9 cellular contexts compared by ENCODE assay signal in the genomic region with DNA sequence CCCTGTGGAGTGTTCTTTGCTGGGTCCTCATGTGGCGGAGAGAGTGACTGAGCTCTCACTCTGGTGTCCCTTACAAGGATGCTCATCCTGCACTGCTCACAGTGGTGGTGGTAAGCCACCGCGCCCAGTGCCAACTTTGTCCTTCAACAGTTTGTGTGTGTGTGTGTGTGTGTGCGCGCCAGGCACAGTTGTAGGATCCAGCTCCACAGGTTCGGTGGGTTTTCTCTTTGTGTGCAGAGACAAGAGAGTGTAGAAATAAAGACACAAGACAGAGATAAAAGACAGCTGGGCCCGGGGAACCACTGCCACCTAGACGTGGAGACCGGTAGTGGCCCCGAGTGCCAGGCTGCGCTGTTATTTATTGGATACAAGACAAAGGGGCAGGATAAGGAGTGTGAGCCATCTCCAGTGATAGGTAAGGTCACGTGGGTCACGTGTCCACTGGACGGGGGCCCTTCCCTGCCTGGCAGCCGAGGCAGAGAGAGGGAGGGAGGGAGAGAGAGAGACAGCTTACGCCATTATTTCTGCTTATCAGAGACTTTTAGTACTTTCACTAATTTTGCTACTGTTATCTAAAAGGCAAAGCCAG. TPM values are rescaled to one million over a fixed set of nuclear protein-coding genes. Genes with fewer than 3 reads are reported as not detected.
DNase-seq lines count a peak whose midpoint lies in the region; TF ChIP-seq lines count a peak whose summit lies in the region.
"Not testable (repeated sequence)": the region's sequence is repeated elsewhere in the genome, so short reads cannot be mapped to it uniquely, and the experiment has no call there.
"Had no signal": no experiment of that assay in that cellular context is flagged by ENCODE, and none has a peak within 500 bp of the region (broad histone marks: within the 10 kb centered on the region; RNA-seq: fewer than 3 reads in every experiment).

No MANE protein-coding gene starts in this region.

- CTCF ChIA-PET in activated CD4-positive, alpha-beta memory T cell treated with anti-CD3 and anti-CD28 coated beads for 36 hours (lab: Charles Lee), result interaction anchor here (0.6 to 2.1 kb wide), 7 partner anchors 17 to 133 kb away, joined by 3 to 13 read pairs (median 5); a partner anchor contains a TSS

- H3K27ac Mint-ChIP-seq in activated CD4-positive, alpha-beta memory T cell treated with anti-CD3 and anti-CD28 coated beads for 36 hours, result peak overlapping the region; percentile 91

- not testable (repeated sequence) for TF ChIP-seq POLR2A in prostate gland (IDR thresholded peaks at IDR 0.05)

- peak overlapping the region; percentile 69 for H3K4me3 Mint-ChIP-seq in activated CD4-positive, alpha-beta memory T cell treated with anti-CD3 and anti-CD28 coated beads for 36 hours

- DNase-seq in EH (ENCODE audit: low read depth) (peak; percentile 59), MG63 (peak; percentile 59), OCI-M1 (lab: John Stamatoyannopoulos, UW) (peak; percentile 95), prostate gland (ENCODE audit: low spot score) (peak; percentile 88), superior temporal gyrus (ENCODE audit: extremely low spot score) (peak; percentile 63)
- peak; percentile 91 for DNase-seq in activated CD4-positive, alpha-beta memory T cell treated with anti-CD3 and anti-CD28 coated beads for 36 hours
- DNase-seq in central memory CD4-positive, alpha-beta T cell, result peak; percentile 67

- not testable (repeated sequence) for H3K36me3 ChIP-seq in MG63; iPS-15b (ENCODE audit: control insufficient read depth, insufficient read depth, low read length); prostate gland

- H3K4me1 Mint-ChIP-seq in activated CD4-positive, alpha-beta memory T cell treated with anti-CD3 and anti-CD28 coated beads for 36 hours (ENCODE audit: low read depth), result peaks cover 12% of the 10 kb centered on the region

- not testable (repeated sequence) for H3K9me3 ChIP-seq in MG63; iPS-15b (ENCODE audit: control insufficient read depth, insufficient read depth, low read length); prostate gland

- 23% methylated on average over 16 of the region's 16 CpGs for WGBS in prostate gland

- H3K36me3 Mint-ChIP-seq in activated CD4-positive, alpha-beta memory T cell treated with anti-CD3 and anti-CD28 coated beads for 36 hours, result not testable (repeated sequence)

- H3K27ac ChIP-seq in prostate gland, result peak overlapping the region; percentile 78 to 81

- H3K4me3 ChIP-seq in MG63, prostate gland: not testable (repeated sequence)
- peak overlapping the region; percentile 13 for H3K4me3 ChIP-seq in iPS-15b (ENCODE audit: low read depth, low read length)

- not testable (repeated sequence) for H3K9me3 Mint-ChIP-seq in activated CD4-positive, alpha-beta memory T cell treated with anti-CD3 and anti-CD28 coated beads for 36 hours

- POLR2A ChIA-PET in activated CD4-positive, alpha-beta memory T cell treated with anti-CD3 and anti-CD28 coated beads for 36 hours (lab: Charles Lee), result interaction anchor here (1.9 kb wide), 1 partner anchor 97 kb away, joined by 7 read pairs; no protein-coding TSS in a partner anchor

- not testable (repeated sequence) for H3K9ac ChIP-seq in iPS-15b (ENCODE audit: low read depth, low read length)

- not testable (repeated sequence) for H3K4me1 ChIP-seq in iPS-15b (ENCODE audit: control insufficient read depth, insufficient read depth, low read length); prostate gland (replicated peaks)

- intact Hi-C loops in activated CD4-positive, alpha-beta memory T cell treated with anti-CD3 and anti-CD28 coated beads for 36 hours (cut with micrococcal nuclease), result loop anchor here (10.0 kb wide), 1 partner anchor 100 kb away; a partner anchor contains a TSS
- intact Hi-C loops in prostate gland (cut with DNase I), result not testable (repeated sequence)

- not testable (repeated sequence) for H3K27me3 ChIP-seq in MG63; iPS-15b (ENCODE audit: control insufficient read depth, insufficient read depth, low read length); prostate gland (replicated peaks; ENCODE audit: insufficient read depth)

- not testable (repeated sequence) for H3K27me3 Mint-ChIP-seq in activated CD4-positive, alpha-beta memory T cell treated with anti-CD3 and anti-CD28 coated beads for 36 hours

- TF ChIP-seq CTCF in prostate gland (IDR thresholded peaks at IDR 0.05), result peak; percentile 45 to 93 (median 77)

RNA-seq across cellular contexts. Expression of a gene that starts 7.1 kb away (rescaled TPM):
- total RNA-seq in MG63 (2014; rRNA removed; shearing (Covaris generic); ENCODE audit: low replicate concordance), result 66.9 and 74.6 TPM in 2 replicates
- 10 to 100 TPM; 45.7 to 46.7 TPM for total RNA-seq in activated CD4-positive, alpha-beta memory T cell treated with anti-CD3 and anti-CD28 coated beads for 36 hours
- total RNA-seq in prostate gland, result 10 to 100 TPM; 30.0 to 32.8 TPM

RNA-seq across cellular contexts. Expression of a gene that starts 33.3 kb away (rescaled TPM):
- total RNA-seq in MG63 (2014; rRNA removed; shearing (Covaris generic); ENCODE audit: low replicate concordance), result 26.1 and 36.6 TPM in 2 replicates
- total RNA-seq in activated CD4-positive, alpha-beta memory T cell treated with anti-CD3 and anti-CD28 coated beads for 36 hours, result 10 to 100 TPM; 35.4 to 36.3 TPM
- 10 to 100 TPM; 16.8 to 26.9 TPM for total RNA-seq in prostate gland

RNA-seq across cellular contexts. Expression of a gene that starts 35.6 kb away (rescaled TPM):
- total RNA-seq in MG63 (2014; rRNA removed; shearing (Covaris generic); ENCODE audit: low replicate concordance), result not detected in 2 replicates
- under 1 TPM in 1 of 2 experiments, not detected in 1; 0.29 TPM for total RNA-seq in activated CD4-positive, alpha-beta memory T cell treated with anti-CD3 and anti-CD28 coated beads for 36 hours
- 1 to 10 TPM; 4.5 to 6.8 TPM for total RNA-seq in prostate gland
- total RNA-seq: mononuclear cell had no signal

RNA-seq across cellular contexts. Expression of a gene that starts 55.4 kb away (rescaled TPM):
- not detected in 2 replicates for total RNA-seq in MG63 (2014; rRNA removed; shearing (Covaris generic); ENCODE audit: low replicate concordance)
- total RNA-seq in activated CD4-positive, alpha-beta memory T cell treated with anti-CD3 and anti-CD28 coated beads for 36 hours, result 1 to 10 TPM; 1.2 to 1.7 TPM
- 1 to 10 TPM; 7.3 to 9.9 TPM for total RNA-seq in prostate gland
